Comparison of ENCODE assay signal across 28 cellular contexts in genomic region chr9:18448101-18448500, GRCh38. TPM values are rescaled to one million over a fixed set of nuclear protein-coding genes. Genes with fewer than 3 reads are reported as not detected.
"Had no signal": no experiment of that assay in that cellular context is flagged by ENCODE, and none has a peak within 500 bp of the region (broad histone marks: within the 10 kb centered on the region; RNA-seq: fewer than 3 reads in every experiment).

No MANE protein-coding gene starts in this region.

- H3K27me3 ChIP-seq: dorsolateral prefrontal cortex, thyroid gland, upper lobe of left lung had no signal

- H3K27ac ChIP-seq: thyroid gland had no signal

- FAIRE-seq: bronchial epithelial cell had no signal

- DNase-seq: activated B cell treated with CpG ODN at 0.5 μM for 24 hours; activated CD4-positive, alpha-beta T cell treated with anti-CD3 and anti-CD28 coated beads, Interleukin-2, amount 50 U/mL, for 1 hour; activated CD8-positive, alpha-beta T cell treated with anti-CD3 and anti-CD28 coated beads for 36 hours; activated T-cell treated with anti-CD3 and anti-CD28 coated beads, Interleukin-2, amount 50 U/mL, for 48 hours; cerebellar nuclear complex; effector memory CD4-positive, alpha-beta T cell; erythroblast; head of caudate nucleus; hypothalamus; immature natural killer cell; kidney; left colon; naive thymus-derived CD8-positive, alpha-beta T cell; occipital lobe; right cardiac atrium; stimulated activated CD4-positive, alpha-beta T cell treated with anti-CD3 and anti-CD28 coated beads, Interleukin-12 subunit alpha, Interleukin-12 subunit beta, amount 100 ng/mL, for 4 hours; stimulated activated CD4-positive, alpha-beta T cell treated with anti-CD3 and anti-CD28 coated beads, Interleukin-4, amount 100 ng/mL, for 1 hour; stimulated activated naive CD8-positive, alpha-beta T cell treated with anti-CD3 and anti-CD28 coated beads, Interleukin-15, Interleukin-2, amounts not matched to agents 100 U/mL and 50 U/mL, for 24 hours; T-cell; thyroid gland; upper lobe of left lung had no signal

- H3K36me3 ChIP-seq: thyroid gland, upper lobe of left lung had no signal

- H3K4me3 ChIP-seq: coronary artery, dorsolateral prefrontal cortex, skin epidermis, thyroid gland, upper lobe of left lung had no signal

- ATAC-seq: activated CD8-positive, alpha-beta T cell treated with anti-CD3 and anti-CD28 coated beads for 36 hours; activated naive CD4-positive, alpha-beta T cell treated with anti-CD3 and anti-CD28 coated beads, Interleukin-2, amount 50 U/mL, for 72 hours; left colon; naive thymus-derived CD8-positive, alpha-beta T cell; stimulated activated naive CD8-positive, alpha-beta T cell treated with anti-CD3 and anti-CD28 coated beads, Interleukin-15, Interleukin-2, amounts not matched to agents 100 U/mL and 50 U/mL, for 24 hours; T-cell had no signal

- H3K9me3 ChIP-seq: thyroid gland, upper lobe of left lung had no signal

- H3K4me1 ChIP-seq: thyroid gland had no signal

RNA-seq across cellular contexts. Expression of gene ADAMTSL1, which starts 25.9 kb away (rescaled TPM):
- total RNA-seq: activated B cell treated with CpG ODN at 0.5 μM for 24 hours; activated CD8-positive, alpha-beta T cell treated with anti-CD3 and anti-CD28 coated beads for 36 hours; activated naive CD4-positive, alpha-beta T cell treated with anti-CD3 and anti-CD28 coated beads, Interleukin-2, amount 50 U/mL, for 72 hours; activated T-helper 2 cell treated with anti-CD3 and anti-CD28 coated beads, Interferon-gamma antibody, Interleukin-2, Interleukin-4, amounts not matched to agents 10 μg/mL and 5 μg/mL and 100 μg/mL, durations not matched to agents 14 hours and 24 hours and 36 hours; naive thymus-derived CD8-positive, alpha-beta T cell; T-helper 2 cell treated with Interferon-gamma antibody and Interleukin-4, amounts not matched to agents 100 ng/mL and 5 ng/mL, for 36 hours had no signal
- polyA plus RNA-seq: immature natural killer cell; naive thymus-derived CD8-positive, alpha-beta T cell had no signal
